13 cellular contexts compared by ENCODE assay signal in the genomic region with DNA sequence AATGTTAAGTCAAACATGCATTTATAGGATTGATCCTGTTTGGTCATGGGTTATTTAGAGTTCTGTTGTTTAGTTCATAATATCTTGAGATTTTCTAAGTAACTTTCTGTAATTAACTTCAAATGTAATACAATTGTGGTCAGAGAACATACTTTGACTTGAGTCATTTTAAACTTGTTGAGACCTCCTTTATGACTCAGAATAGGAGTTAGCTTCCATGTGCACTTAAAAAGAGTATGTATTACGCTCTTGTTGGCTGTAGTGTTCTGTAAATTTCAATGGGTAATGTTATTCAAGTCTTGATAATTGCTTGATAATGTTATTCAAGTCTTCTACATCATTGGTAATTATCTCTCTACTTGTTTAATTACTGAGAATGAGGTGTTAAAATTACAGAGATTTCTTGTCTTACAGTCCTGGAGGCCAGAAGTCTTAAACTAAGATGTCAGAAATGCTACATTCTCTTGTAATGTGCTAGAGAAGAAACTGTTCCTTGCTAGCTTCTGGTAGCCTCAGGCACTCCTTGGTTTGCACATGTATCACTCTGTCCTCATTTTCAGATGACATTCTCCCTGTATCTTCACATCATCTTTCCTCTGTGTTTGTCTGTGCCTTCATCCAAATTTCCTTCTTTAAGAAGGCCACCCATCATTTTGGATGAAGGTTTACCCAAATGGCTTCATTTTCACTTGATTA.
DNase-seq lines count a peak whose midpoint lies in the region; ATAC-seq and TF ChIP-seq lines count a peak whose summit lies in the region.
"Had no signal": no experiment of that assay in that cellular context is flagged by ENCODE, and none has a peak within 500 bp of the region (broad histone marks: within the 10 kb centered on the region; RNA-seq: fewer than 3 reads in every experiment).

No MANE protein-coding gene starts in this region.

- no peak overlapping the region for H3K9ac ChIP-seq in HCT116 (ENCODE audit: low read length)
- H3K9ac ChIP-seq: BLaER1 had no signal

- ATAC-seq in HCT116: no peak
- peak; percentile 73; the same call in 2 of the 3 replicates for ATAC-seq in RWPE2 (ENCODE audit: low read depth)
- no peak for ATAC-seq in GM18870 (IDR thresholded peaks at IDR 0.05; ENCODE audit: unreplicated experiment)
- no peak for ATAC-seq in aorta (ENCODE audit: low FRiP score)

- WGBS in lower leg skin, 2 donors: 74 to 83% methylated on average over 1 of the region's 1 CpG
- 97 to 100% methylated on average over 1 of the region's 1 CpG for WGBS in aorta, 2 donors

- TF ChIP-seq RAD21 in HCT116 (IDR thresholded peaks at IDR 0.05; ENCODE audit: low read depth): no peak

- no peak overlapping the region for H3K4me3 ChIP-seq in HCT116 (replicated peaks in 1 of 2; ENCODE audit: low read depth in 1 of 2, low read length in 2 of 2)
- H3K4me3 ChIP-seq in RWPE2 (ENCODE audit: severe bottlenecking): no peak overlapping the region
- no peak overlapping the region for H3K4me3 ChIP-seq in foreskin fibroblast (ENCODE audit: low read depth in 1 of 2, low read length in 2 of 2)
- no peak overlapping the region for H3K4me3 ChIP-seq in lower leg skin (ENCODE audit: low read depth, poor library complexity, severe bottlenecking)
- H3K4me3 ChIP-seq in aorta (ENCODE audit: low read length in 2 of 2): no peak overlapping the region
- H3K4me3 ChIP-seq: BLaER1 had no signal

- H3K27ac ChIP-seq in HCT116 (ENCODE audit: low read depth, low read length) (no peak overlapping the region), RWPE2 (ENCODE audit: poor library complexity, severe bottlenecking) (peak overlapping the region; percentile 24), aorta (ENCODE audit: low read depth in 1 of 2, low read length in 2 of 2) (no peak overlapping the region)
- H3K27ac ChIP-seq: BLaER1 had no signal

- TF ChIP-seq POLR2A in HCT116 (IDR thresholded peaks at IDR 0.05; ENCODE audit: borderline replicate concordance, extremely low read depth, insufficient read depth, insufficient read length) (no peak), lower leg skin (IDR thresholded peaks at IDR 0.05) (no peak)

- RAD21 ChIA-PET in HCT116 (lab: Charles Lee; ENCODE audit: low non-redundant PET in 1 of 2, low total read pairs in 2 of 2, uncharacterized antibody in 2 of 2, unreplicated experiment in 2 of 2): no interaction called here

- TF ChIP-seq CTCF in HCT116 (IDR thresholded peaks at IDR 0.05 in 2 of 3, conservative IDR thresholded peaks at IDR 0.05 in 1 of 3; ENCODE audit: borderline replicate concordance in 1 of 3, insufficient read depth in 1 of 3, low read depth in 2 of 3, low read length in 2 of 3): no peak
- TF ChIP-seq CTCF in RWPE2 (IDR thresholded peaks at IDR 0.05; ENCODE audit: poor library complexity, severe bottlenecking): no peak
- TF ChIP-seq CTCF in foreskin fibroblast (IDR thresholded peaks at IDR 0.05; ENCODE audit: low read depth, low read length): no peak
- no peak for TF ChIP-seq CTCF in lower leg skin (IDR thresholded peaks at IDR 0.05)

- POLR2A ChIA-PET in HCT116 (lab: Charles Lee): no interaction called here

- no peaks in the 10 kb centered on the region for H3K9me3 ChIP-seq in HCT116 (ENCODE audit: control insufficient read depth in 1 of 2, insufficient read depth in 1 of 2, low read depth in 1 of 2, low read length in 2 of 2)
- H3K9me3 ChIP-seq in RWPE2 (ENCODE audit: severe bottlenecking): no peaks in the 10 kb centered on the region
- H3K9me3 ChIP-seq in aorta (ENCODE audit: control insufficient read depth, low read length): no peaks in the 10 kb centered on the region
- H3K9me3 ChIP-seq: BLaER1 had no signal

- intact Hi-C loops in HCT116 (cut with micrococcal nuclease): no loop called here
- intact Hi-C loops in lower leg skin (cut with DNase I; ENCODE audit: low total_unique reads): no loop called here
- intact Hi-C loops in aorta (cut with DNase I): no loop called here

- H4K20me1 ChIP-seq in HCT116 (ENCODE audit: insufficient read depth): no peaks in the 10 kb centered on the region
- H4K20me1 ChIP-seq: BLaER1 had no signal

- no TSS peak for BruUV-seq in HCT116 (replicated peaks; lab: Mats Ljungman, UMichigan)

- CTCF ChIA-PET in HCT116 (lab: Charles Lee): no interaction called here

- H3K4me2 ChIP-seq in HCT116 (ENCODE audit: low read length): no peak overlapping the region
- H3K4me2 ChIP-seq: BLaER1 had no signal

- DNase-seq in AG20443 (ENCODE audit: low spot score) (peak; percentile 22), HCT116 (ENCODE audit: low read depth, low spot score) (peak; percentile 3), RWPE2 (ENCODE audit: low spot score) (no peak), foreskin fibroblast (peak; percentile 67 to 82), lower leg skin (ENCODE audit: low spot score in 2 of 2) (no peak), aorta (no peak)
- no peak for DNase-seq in activated CD4-positive, CD25-positive, alpha-beta regulatory T cell (lab: John Stamatoyannopoulos, UW)
- DNase-seq: dermis blood vessel endothelial cell; DMS79; NCI-H2081 treated with DMSO at 0.1 percent for 48 hours; stimulated activated CD4-positive, alpha-beta T cell treated with anti-CD3 and anti-CD28 coated beads, Interleukin-4, amount 100 ng/mL, for 4 hours had no signal

- H3K36me3 ChIP-seq in HCT116 (ENCODE audit: control insufficient read depth in 1 of 2, insufficient read depth in 2 of 2, low read length in 2 of 2): no peaks in the 10 kb centered on the region
- H3K36me3 ChIP-seq in RWPE2 (ENCODE audit: low read depth): no peaks in the 10 kb centered on the region
- H3K36me3 ChIP-seq in aorta (ENCODE audit: control insufficient read depth in 1 of 2, insufficient read depth in 2 of 2, low read length in 1 of 2): no peaks in the 10 kb centered on the region
- H3K36me3 ChIP-seq: BLaER1 had no signal

- H3K4me1 ChIP-seq in HCT116 (ENCODE audit: control insufficient read depth in 1 of 2, insufficient read depth in 2 of 2, low read length in 2 of 2): peaks cover 0 to 8% of the 10 kb centered on the region in 2 experiments; a peak in 2 of 4 replicates
- H3K4me1 ChIP-seq in RWPE2 (ENCODE audit: insufficient read depth, poor library complexity, severe bottlenecking): peaks cover 23% of the 10 kb centered on the region
- H3K4me1 ChIP-seq in aorta (ENCODE audit: control insufficient read depth in 1 of 2, insufficient read depth in 2 of 2, low read length in 2 of 2): no peaks in the 10 kb centered on the region
- H3K4me1 ChIP-seq: BLaER1 had no signal

- H2AFZ ChIP-seq in HCT116 (ENCODE audit: low read depth, low read length, poor library complexity, severe bottlenecking): no peak overlapping the region

- H3K27me3 ChIP-seq in HCT116 (ENCODE audit: insufficient read depth, low read length) (no peaks in the 10 kb centered on the region), RWPE2 (ENCODE audit: insufficient read depth, poor library complexity, severe bottlenecking) (no peaks in the 10 kb centered on the region), aorta (ENCODE audit: control insufficient read depth in 1 of 2, insufficient read depth in 2 of 2, low read length in 1 of 2) (no peaks in the 10 kb centered on the region)
- H3K27me3 ChIP-seq: BLaER1 had no signal

- H3K9me2 ChIP-seq in HCT116 (ENCODE audit: insufficient read depth): no peaks in the 10 kb centered on the region

- H3K79me2 ChIP-seq in HCT116 (ENCODE audit: insufficient read depth, low read length): no peaks in the 10 kb centered on the region

TF ChIP-seq in HCT116, 20 proteins besides CTCF, POLR2A, EP300 and RAD21 (continues in another document):
- TF ChIP-seq YY1 (IDR thresholded peaks at IDR 0.05; ENCODE audit: extremely low read depth, insufficient replicate concordance, low read depth, low read length) (no peak), ZBTB33 (IDR thresholded peaks at IDR 0.05; ENCODE audit: extremely low read depth, insufficient replicate concordance, low read length) (no peak), EGR1 (IDR thresholded peaks at IDR 0.05; ENCODE audit: low read depth) (no peak), EZH2 (IDR thresholded peaks at IDR 0.05) (no peak), TCF7L2 (IDR thresholded peaks at IDR 0.05; ENCODE audit: borderline replicate concordance, extremely low read depth, insufficient read depth, insufficient read length) (no peak), SRF (IDR thresholded peaks at IDR 0.05; ENCODE audit: low read depth) (no peak), ELF1 (IDR thresholded peaks at IDR 0.05; ENCODE audit: borderline replicate concordance, low read depth) (no peak), FOSL1 (IDR thresholded peaks at IDR 0.05; ENCODE audit: low read depth) (peak; percentile 24; the same call in 1 of the 2 replicates)

Comparison
In these comparisons a context has a peak if more than half of its experiments do, and no peak if none do; other contexts are left out.
1. DNase-seq: peak in AG20443 (single experiment), HCT116 (single experiment) and foreskin fibroblast (2 of 2); none in RWPE2 (single experiment), lower leg skin (0 of 2), activated CD4-positive, CD25-positive, alpha-beta regulatory T cell (0 of 4) and aorta (0 of 2).